9 cellular contexts compared by ENCODE assay signal in genomic region chr7:150631866-150632864, GRCh38. TPM values are rescaled to one million over a fixed set of nuclear protein-coding genes. Genes with fewer than 3 reads are reported as not detected.
DNase-seq lines count a peak whose midpoint lies in the region; ATAC-seq and TF ChIP-seq lines count a peak whose summit lies in the region.
"Had no signal": no experiment of that assay in that cellular context is flagged by ENCODE, and none has a peak within 500 bp of the region (broad histone marks: within the 10 kb centered on the region; RNA-seq: fewer than 3 reads in every experiment).

Gene GIMAP6 (minus strand): TSS chr7:150632385. CDS start chr7:150630142, 2,243 bp downstream.

- peaks cover 1% of the 10 kb centered on the region for H3K9me3 ChIP-seq in DND-41 (ENCODE audit: insufficient read depth, low read length, severe bottlenecking)
- H3K9me3 ChIP-seq in upper lobe of left lung: no peaks in the 10 kb centered on the region
- H3K9me3 ChIP-seq in GM23248 (ENCODE audit: low read depth): no peaks in the 10 kb centered on the region

- H3K36me3 ChIP-seq in DND-41 (ENCODE audit: insufficient read depth, low read length) (peaks cover 49% of the 10 kb centered on the region), upper lobe of left lung (peaks cover 0 to 19% (median 17%) of the 10 kb centered on the region in 4 donors), GM23248 (ENCODE audit: low read depth) (no peaks in the 10 kb centered on the region)

- H3K27ac Mint-ChIP-seq in nephron progenitor cell: no peak within 1 kb of the TSS

- TF ChIP-seq EP300 in upper lobe of left lung (IDR thresholded peaks at IDR 0.05): peak in 1 of 4 donors; percentile 0

- no peak for TF ChIP-seq POLR2A in upper lobe of left lung (IDR thresholded peaks at IDR 0.05)

- ATAC-seq in DND-41 (ENCODE audit: insufficient read depth, low read depth) (peak; percentile 70), GM21619 (IDR thresholded peaks at IDR 0.05; ENCODE audit: unreplicated experiment) (peak; percentile 86), upper lobe of left lung (ENCODE audit: low FRiP score in 2 of 2) (peak; percentile 34 to 72)

- H3K36me3 Mint-ChIP-seq in nephron progenitor cell (ENCODE audit: low read depth): no peaks in the 10 kb centered on the region

- no peaks in the 10 kb centered on the region for H3K27me3 Mint-ChIP-seq in nephron progenitor cell (ENCODE audit: low read depth, poor library complexity)

- H3K4me2 ChIP-seq in DND-41 (ENCODE audit: insufficient read depth, low read length) (peak within 1 kb of the TSS; percentile 79), GM23248 (ENCODE audit: unreplicated experiment) (no peak within 1 kb of the TSS)

- in situ Hi-C loops in GM23248 (cut with MboI): no loop called here

- H3K9ac ChIP-seq in DND-41 (ENCODE audit: low read depth, low read length): peak within 1 kb of the TSS; percentile 72
- no peak within 1 kb of the TSS for H3K9ac ChIP-seq in GM23248

- TF ChIP-seq CTCF in DND-41 (IDR thresholded peaks at IDR 0.05; ENCODE audit: borderline replicate concordance, extremely low read depth, low read length, poor library complexity, severe bottlenecking) (peak; percentile 39), upper lobe of left lung (IDR thresholded peaks at IDR 0.05) (no peak), nephron progenitor cell (IDR thresholded peaks at IDR 0.05) (no peak)

- H3K27ac ChIP-seq in DND-41 (ENCODE audit: low read length): peak within 1 kb of the TSS; percentile 95
- peak within 1 kb of the TSS; percentile 75 to 87 (median 86) for H3K27ac ChIP-seq in upper lobe of left lung
- H3K27ac ChIP-seq in GM23248: no peak within 1 kb of the TSS
- H3K27ac ChIP-seq: epithelial cell of prostate had no signal

- H2AFZ ChIP-seq in DND-41 (ENCODE audit: low read depth, low read length) (peak within 1 kb of the TSS; percentile 74), GM23248 (no peak within 1 kb of the TSS)

- no peak within 1 kb of the TSS for H3K4me3 Mint-ChIP-seq in nephron progenitor cell

- H4K20me1 ChIP-seq in DND-41 (ENCODE audit: insufficient read depth, low read length) (peaks cover 4% of the 10 kb centered on the region; the same call in 1 of the 2 replicates), GM23248 (ENCODE audit: insufficient read depth) (no peaks in the 10 kb centered on the region)

- H3K9me3 Mint-ChIP-seq in nephron progenitor cell: peaks cover 29% of the 10 kb centered on the region

- H3F3A ChIP-seq in GM23248 (ENCODE audit: insufficient read depth): no peaks in the 10 kb centered on the region

- H3K4me1 ChIP-seq in DND-41 (ENCODE audit: insufficient read depth, low read length): peaks cover 71% of the 10 kb centered on the region
- H3K4me1 ChIP-seq in upper lobe of left lung: peaks cover 21 to 43% (median 37%) of the 10 kb centered on the region in 4 donors
- no peaks in the 10 kb centered on the region for H3K4me1 ChIP-seq in GM23248 (ENCODE audit: insufficient read depth)

- 24 to 29% methylated on average over 9 of the region's 9 CpGs for WGBS in upper lobe of left lung, 2 donors
- WGBS in GM23248 (ENCODE audit: low coverage in 1 of 2, low lambda C conversion rate in 2 of 2, missing lambda C conversion rate in 2 of 2), 2 experiments: 25 to 26% methylated on average over 9 of the region's 9 CpGs

- DNase-seq in DND-41: peak; percentile 74
- peak; percentile 5 for DNase-seq in NOMO-1 treated with dmso at 0.1 percent for 144 hours (lab: John Stamatoyannopoulos, UW; ENCODE audit: unreplicated experiment)
- peak; percentile 45 for DNase-seq in activated naive CD4-positive, alpha-beta T cell treated with anti-CD3 and anti-CD28 coated beads, Interleukin-2, amount 50 U/mL, for 16 hours
- DNase-seq in mucosa of gallbladder (ENCODE audit: low spot score): no peak
- peak in 1 of 2 donors; percentile 62 for DNase-seq in upper lobe of left lung
- DNase-seq in nephron progenitor cell: no peak
- no peak for DNase-seq in GM23248

- H3K4me1 Mint-ChIP-seq in nephron progenitor cell: no peaks in the 10 kb centered on the region

- H3K9me2 ChIP-seq in GM23248 (ENCODE audit: insufficient read depth): no peaks in the 10 kb centered on the region

- H3K79me2 ChIP-seq in DND-41 (ENCODE audit: insufficient read depth, low read length): peaks cover 70% of the 10 kb centered on the region
- H3K79me2 ChIP-seq in GM23248 (ENCODE audit: insufficient read depth): no peaks in the 10 kb centered on the region

- H3K27me3 ChIP-seq in DND-41 (ENCODE audit: insufficient read depth, low read length, poor library complexity) (no peaks in the 10 kb centered on the region), upper lobe of left lung (no peaks in the 10 kb centered on the region), GM23248 (replicated peaks; ENCODE audit: insufficient read depth) (no peaks in the 10 kb centered on the region)

- H3K4me3 ChIP-seq in DND-41 (ENCODE audit: low read depth in 1 of 2, low read length in 2 of 2): peak within 1 kb of the TSS; percentile 49 to 79
- H3K4me3 ChIP-seq in upper lobe of left lung: peak within 1 kb of the TSS; percentile 36 to 55 (median 48)
- no peak within 1 kb of the TSS for H3K4me3 ChIP-seq in GM23248

RNA-seq across cellular contexts. Expression of gene GIMAP6, which starts in this region (rescaled TPM):
- total RNA-seq in mucosa of gallbladder (20.5 TPM), upper lobe of left lung (10 to 100 TPM; 24.7 to 62.9 (median 44.2) TPM)
- not detected in 2 replicates for total RNA-seq in GM23248 (2014; rRNA removed; shearing (Covaris generic))
- polyA plus RNA-seq in GM23248 (2016; fragmentation: Nextera tagmentation; extraction: Ambion mirVana): not detected in 2 replicates

Comparison
In these comparisons a context has a peak if more than half of its experiments do, and no peak if none do; other contexts are left out.
1. RNA of gene GIMAP6 (total RNA-seq): 24.7 to 62.9 TPM in upper lobe of left lung and 20.5 TPM in mucosa of gallbladder (single experiment); not detected in GM23248; every median in the first group is over 10 times any median in the second.
2. DNase-seq: peak in DND-41 (single experiment), NOMO-1 treated with dmso at 0.1 percent for 144 hours (single experiment) and activated naive CD4-positive, alpha-beta T cell treated with anti-CD3 and anti-CD28 coated beads, Interleukin-2, amount 50 U/mL, for 16 hours (single experiment); none in mucosa of gallbladder (single experiment), nephron progenitor cell (single experiment) and GM23248 (single experiment).
3. Peak in every context shown above with its lines, with median percentiles within 50 percentile points of each other: ATAC-seq.